ENCODE assay signal across 8 cellular contexts in the genomic region with DNA sequence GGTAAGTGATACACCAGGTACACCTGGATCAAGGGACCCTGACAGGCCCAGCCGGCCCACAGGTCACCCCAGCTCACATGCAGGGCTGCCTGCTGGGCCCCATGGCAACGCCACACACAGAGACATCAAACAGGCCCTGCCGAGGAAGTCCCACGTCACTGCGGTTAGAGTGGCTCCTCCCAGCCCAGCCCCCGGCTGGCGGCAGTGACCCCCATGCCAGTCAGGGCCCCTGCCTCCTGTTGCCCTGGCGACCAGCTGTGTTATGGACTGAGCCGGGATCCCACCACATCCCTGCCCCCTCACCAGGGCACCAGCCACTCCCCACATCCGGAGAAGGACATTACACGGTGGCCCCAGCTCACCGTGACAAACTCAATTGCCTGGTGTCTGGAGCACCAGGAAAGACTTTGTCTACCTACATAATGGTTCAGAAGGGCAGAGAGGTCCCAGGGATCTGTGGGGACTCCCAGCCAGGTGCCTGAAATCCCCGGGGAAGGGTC. TPM values are rescaled to one million over a fixed set of nuclear protein-coding genes. Genes with fewer than 3 reads are reported as not detected.
DNase-seq lines count a peak whose midpoint lies in the region; ATAC-seq and TF ChIP-seq lines count a peak whose summit lies in the region.

No MANE protein-coding gene starts in this region.

- peak overlapping the region; percentile 99 for H3K27ac ChIP-seq in CD4-positive, alpha-beta memory T cell (ENCODE audit: low read depth, low read length)
- peak overlapping the region; percentile 100 for H3K27ac ChIP-seq in HL-60 (replicated peaks)
- peak overlapping the region; percentile 96 to 100 (median 100) for H3K27ac ChIP-seq in heart left ventricle
- peak overlapping the region; percentile 100 for H3K27ac ChIP-seq in vagina

- H3K4me1 Mint-ChIP-seq in CD4-positive, alpha-beta memory T cell, result peaks cover 33 to 79% (median 51%) of the 10 kb centered on the region in 4 donors
- H3K4me1 Mint-ChIP-seq in activated naive CD8-positive, alpha-beta T cell (ENCODE audit: low read depth), result peaks cover 55% of the 10 kb centered on the region

- DNase-seq in CD4-positive, alpha-beta memory T cell, result peak; percentile 99
- peak; percentile 93 to 95 for DNase-seq in HL-60 (ENCODE audit: low read depth in 1 of 2, low spot score in 1 of 2)
- peak; percentile 91 to 95 (median 92) for DNase-seq in heart left ventricle
- peak; percentile 87 for DNase-seq in renal cortical epithelial cell (ENCODE audit: low read depth)
- no peak for DNase-seq in vagina (ENCODE audit: extremely low spot score in 2 of 2)

- H3K9me3 Mint-ChIP-seq in CD4-positive, alpha-beta memory T cell, result peaks cover 0 to 5% (median 0%) of the 10 kb centered on the region in 8 donors
- H3K9me3 Mint-ChIP-seq in activated naive CD8-positive, alpha-beta T cell (ENCODE audit: low read depth), result no peaks in the 10 kb centered on the region

- POLR2A ChIA-PET in CD4-positive, alpha-beta memory T cell (lab: Charles Lee; ENCODE audit: partially characterized antibody), result interaction anchor here (0.7 to 7.9 kb wide), 23 partner anchors 9 to 906 kb away, joined by 3 to 204 read pairs (median 6); a partner anchor contains a TSS

- H3K36me3 Mint-ChIP-seq in CD4-positive, alpha-beta memory T cell, result peaks cover 0 to 16% of the 10 kb centered on the region in 2 donors
- no peaks in the 10 kb centered on the region for H3K36me3 Mint-ChIP-seq in activated naive CD8-positive, alpha-beta T cell

- no peaks in the 10 kb centered on the region for H3K27me3 ChIP-seq in CD4-positive, alpha-beta memory T cell (ENCODE audit: insufficient read depth, low read length)
- no peaks in the 10 kb centered on the region for H3K27me3 ChIP-seq in HL-60 (ENCODE audit: insufficient read depth, poor library complexity, severe bottlenecking)
- no peaks in the 10 kb centered on the region for H3K27me3 ChIP-seq in heart left ventricle
- H3K27me3 ChIP-seq in vagina, result no peaks in the 10 kb centered on the region

- ATAC-seq in GM19372 (IDR thresholded peaks at IDR 0.05; ENCODE audit: low read depth, unreplicated experiment), result peak; percentile 53
- peak; percentile 42 for ATAC-seq in SK-N-SH treated with all-trans-retinoic acid at 6 μM for 48 hours
- ATAC-seq in heart left ventricle, result peak; percentile 45 to 68 (median 60)

- peak overlapping the region; percentile 99 to 100 (median 100) for H3K27ac Mint-ChIP-seq in CD4-positive, alpha-beta memory T cell
- peak overlapping the region; percentile 99 for H3K27ac Mint-ChIP-seq in activated naive CD8-positive, alpha-beta T cell

- 6 to 15% (median 9%) methylated on average over 4 to 13 of the region's 13 CpGs for WGBS in heart left ventricle, 4 donors

- CTCF ChIA-PET in CD4-positive, alpha-beta memory T cell (lab: Charles Lee; ENCODE audit: partially characterized antibody), result interaction anchor here (0.9 to 3.5 kb wide), 6 partner anchors 10 to 71 kb away, joined by 3 to 22 read pairs (median 8); no protein-coding TSS in a partner anchor

- TF ChIP-seq POLR2A in heart left ventricle (IDR thresholded peaks at IDR 0.05) (peak in 1 of 2 donors; percentile 52), vagina (IDR thresholded peaks at IDR 0.05) (no peak)

- H3K9me3 ChIP-seq in CD4-positive, alpha-beta memory T cell (ENCODE audit: control insufficient read depth in 1 of 2, low read length in 2 of 2), result no peaks in the 10 kb centered on the region
- H3K9me3 ChIP-seq in heart left ventricle (no peaks in the 10 kb centered on the region), vagina (no peaks in the 10 kb centered on the region)

- peak overlapping the region; percentile 50 to 79 for H3K4me3 ChIP-seq in CD4-positive, alpha-beta memory T cell (ENCODE audit: low read length in 2 of 2)
- H3K4me3 ChIP-seq in HL-60 (replicated peaks; ENCODE audit: insufficient read depth, low read length) (no peak overlapping the region), heart left ventricle (peak overlapping the region in 10 of 12 donors; percentile 50 to 65 (median 60)), vagina (peak overlapping the region; percentile 54 to 67)

- no peak for TF ChIP-seq CTCF in HL-60 (IDR thresholded peaks at IDR 0.05; ENCODE audit: insufficient read depth, low read length)
- no peak for TF ChIP-seq CTCF in heart left ventricle (IDR thresholded peaks at IDR 0.05)
- TF ChIP-seq CTCF in vagina (IDR thresholded peaks at IDR 0.05), result no peak

- H3K4me1 ChIP-seq in CD4-positive, alpha-beta memory T cell (ENCODE audit: insufficient read depth, low read length), result peaks cover 69% of the 10 kb centered on the region
- H3K4me1 ChIP-seq in heart left ventricle, result peaks cover 20 to 84% (median 66%) of the 10 kb centered on the region in 12 donors
- peaks cover 84% of the 10 kb centered on the region for H3K4me1 ChIP-seq in vagina

- intact Hi-C loops in CD4-positive, alpha-beta memory T cell (cut with micrococcal nuclease), result loop anchor here (1.0 to 10.0 kb wide), 8 partner anchors 7 to 1054 kb away; a partner anchor contains a TSS
- intact Hi-C loops in heart left ventricle (cut with DNase I), result loop anchor here in 2 of 10 donors (1.0 to 10.0 kb wide), 2 partner anchors 7 to 692 kb away; a partner anchor contains a TSS
- intact Hi-C loops in vagina (cut with DNase I), result loop anchor here (10.0 kb wide), 1 partner anchor 692 kb away; a partner anchor contains a TSS

- peaks cover 0 to 4% of the 10 kb centered on the region in 2 donors for H3K27me3 Mint-ChIP-seq in CD4-positive, alpha-beta memory T cell
- H3K27me3 Mint-ChIP-seq in activated naive CD8-positive, alpha-beta T cell, result no peaks in the 10 kb centered on the region

- H3K4me3 Mint-ChIP-seq in CD4-positive, alpha-beta memory T cell, result peak overlapping the region; percentile 83 to 98 (median 90)
- peak overlapping the region; percentile 90 for H3K4me3 Mint-ChIP-seq in activated naive CD8-positive, alpha-beta T cell

- H3K36me3 ChIP-seq in CD4-positive, alpha-beta memory T cell (ENCODE audit: insufficient read depth, low read length), result no peaks in the 10 kb centered on the region
- H3K36me3 ChIP-seq in heart left ventricle, result no peaks in the 10 kb centered on the region
- H3K36me3 ChIP-seq in vagina, result no peaks in the 10 kb centered on the region

TF ChIP-seq in SK-N-SH treated with all-trans-retinoic acid at 6 μM for 48 hours, 23 proteins besides CTCF, POLR2A, EP300 and RAD21 (continues in another document):
- TF ChIP-seq, protein P1, sequence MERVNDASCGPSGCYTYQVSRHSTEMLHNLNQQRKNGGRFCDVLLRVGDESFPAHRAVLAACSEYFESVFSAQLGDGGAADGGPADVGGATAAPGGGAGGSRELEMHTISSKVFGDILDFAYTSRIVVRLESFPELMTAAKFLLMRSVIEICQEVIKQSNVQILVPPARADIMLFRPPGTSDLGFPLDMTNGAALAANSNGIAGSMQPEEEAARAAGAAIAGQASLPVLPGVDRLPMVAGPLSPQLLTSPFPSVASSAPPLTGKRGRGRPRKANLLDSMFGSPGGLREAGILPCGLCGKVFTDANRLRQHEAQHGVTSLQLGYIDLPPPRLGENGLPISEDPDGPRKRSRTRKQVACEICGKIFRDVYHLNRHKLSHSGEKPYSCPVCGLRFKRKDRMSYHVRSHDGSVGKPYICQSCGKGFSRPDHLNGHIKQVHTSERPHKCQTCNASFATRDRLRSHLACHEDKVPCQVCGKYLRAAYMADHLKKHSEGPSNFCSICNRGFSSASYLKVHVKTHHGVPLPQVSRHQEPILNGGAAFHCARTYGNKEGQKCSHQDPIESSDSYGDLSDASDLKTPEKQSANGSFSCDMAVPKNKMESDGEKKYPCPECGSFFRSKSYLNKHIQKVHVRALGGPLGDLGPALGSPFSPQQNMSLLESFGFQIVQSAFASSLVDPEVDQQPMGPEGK (CRISPR knock-in tag; IDR thresholded peaks at IDR 0.05; ENCODE audit: borderline replicate concordance), result peak; percentile 58; the same call in 1 of the 2 replicates

RNA-seq across cellular contexts. Expression of a gene that starts 30.4 kb away (rescaled TPM):
- not detected for total RNA-seq in CD4-positive, alpha-beta memory T cell
- not detected for polyA plus RNA-seq in CD4-positive, alpha-beta memory T cell
- total RNA-seq in heart left ventricle (1 to 10 TPM in 3 of 9 donors, under 1 TPM in 1, not detected in 5; 0.83 to 1.3 (median 1.1) TPM), renal cortical epithelial cell (not detected in 2 replicates), vagina (not detected)
- 1 to 10 TPM in 1 of 2 donors, under 1 TPM in 1; 0.36 to 1.7 TPM for polyA plus RNA-seq in heart left ventricle

RNA-seq across cellular contexts. Expression of a gene that starts 51.3 kb away (rescaled TPM):
- total RNA-seq in CD4-positive, alpha-beta memory T cell, result 1 to 10 TPM; 6.4 to 6.6 TPM
- polyA plus RNA-seq in CD4-positive, alpha-beta memory T cell, result 1 to 10 TPM in 1 of 2 donors, under 1 TPM in 1; 0.33 to 1.6 TPM
- total RNA-seq in heart left ventricle (10 to 100 TPM in 1 of 9 donors, 1 to 10 TPM in 8; 2.0 to 10.9 (median 3.4) TPM), renal cortical epithelial cell (13.2 and 39.3 TPM in 2 replicates), vagina (13.0 TPM)
- polyA plus RNA-seq in heart left ventricle, result 1 to 10 TPM; 1.3 to 2.7 TPM

RNA-seq across cellular contexts. Expression of a gene that starts 59.3 kb away (rescaled TPM):
- 1 to 10 TPM; 3.1 to 3.8 TPM for total RNA-seq in CD4-positive, alpha-beta memory T cell
- under 1 TPM; 0.35 to 0.41 TPM for polyA plus RNA-seq in CD4-positive, alpha-beta memory T cell
- total RNA-seq in heart left ventricle (1 to 10 TPM in 1 of 9 donors, under 1 TPM in 6, not detected in 2; 0.23 to 1.2 (median 0.70) TPM), renal cortical epithelial cell (0.25 and 0.35 TPM in 2 replicates), vagina (12.0 TPM)
- 1 to 10 TPM in 1 of 2 donors, under 1 TPM in 1; 0.46 to 1.2 TPM for polyA plus RNA-seq in heart left ventricle

RNA-seq across cellular contexts. Expression of a gene that starts 59.4 kb away (rescaled TPM):
- 10 to 100 TPM; 32.9 to 37.1 TPM for total RNA-seq in CD4-positive, alpha-beta memory T cell
- polyA plus RNA-seq in CD4-positive, alpha-beta memory T cell, result 10 to 100 TPM in 1 of 2 donors, 1 to 10 TPM in 1; 3.8 to 13.9 TPM
- total RNA-seq in heart left ventricle (10 to 100 TPM; 14.4 to 36.3 (median 19.2) TPM), renal cortical epithelial cell (4.9 and 18.1 TPM in 2 replicates), vagina (44.4 TPM)
- 10 to 100 TPM; 19.5 to 29.2 TPM for polyA plus RNA-seq in heart left ventricle

Comparison
In these comparisons a context has a peak if more than half of its experiments do, and no peak if none do; other contexts are left out.
1. DNase-seq: peak in CD4-positive, alpha-beta memory T cell (5 of 5), HL-60 (2 of 2), heart left ventricle (5 of 5) and renal cortical epithelial cell (single experiment); none in vagina (0 of 2).
2. Peak in every context shown above with its lines, with median percentiles within 50 percentile points of each other: H3K27ac ChIP-seq and ATAC-seq.